In the genomic region with DNA sequence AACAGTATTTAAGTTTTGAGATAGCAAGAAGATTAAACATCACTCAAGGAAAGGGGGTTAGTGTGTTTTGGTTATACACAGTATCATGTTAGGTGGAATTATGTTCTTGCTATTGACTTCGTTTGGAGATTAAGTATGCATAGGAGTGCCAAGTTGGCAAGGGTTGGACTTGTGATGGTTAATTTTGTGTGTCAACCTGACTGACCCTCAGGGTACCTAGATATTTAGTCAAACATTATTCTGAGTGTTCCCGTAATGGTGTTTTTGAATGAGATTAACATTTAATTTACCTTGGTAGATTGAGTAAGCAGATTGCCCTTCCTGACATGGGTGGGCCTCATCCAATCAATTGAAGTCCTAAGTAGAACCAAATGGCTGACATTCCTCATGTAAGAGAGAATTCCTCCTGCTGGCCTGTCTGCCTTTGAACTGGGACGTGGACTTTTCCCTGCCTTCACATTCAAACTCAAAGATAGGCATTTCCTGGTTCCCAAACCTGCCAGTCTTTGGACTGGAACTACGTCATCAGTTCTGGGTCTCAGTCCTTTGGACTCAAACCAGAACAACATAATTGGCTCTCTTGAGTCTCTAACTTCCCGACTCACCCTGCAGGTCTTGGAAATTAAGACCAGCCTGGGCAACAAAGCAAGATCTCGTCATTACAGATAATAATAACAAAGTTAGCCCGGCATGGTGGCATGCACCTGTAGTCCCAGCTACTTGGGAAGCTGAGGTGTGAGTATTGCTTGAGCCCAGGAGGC, we compare ENCODE assay signal across 1 cellular context.
TF ChIP-seq lines count a peak whose summit lies in the region.

No MANE protein-coding gene starts in this region.

TF ChIP-seq in HepG2, 621 proteins besides CTCF, POLR2A, EP300 and RAD21 (continued from another document and continues in another):
- TF ChIP-seq, protein P1, sequence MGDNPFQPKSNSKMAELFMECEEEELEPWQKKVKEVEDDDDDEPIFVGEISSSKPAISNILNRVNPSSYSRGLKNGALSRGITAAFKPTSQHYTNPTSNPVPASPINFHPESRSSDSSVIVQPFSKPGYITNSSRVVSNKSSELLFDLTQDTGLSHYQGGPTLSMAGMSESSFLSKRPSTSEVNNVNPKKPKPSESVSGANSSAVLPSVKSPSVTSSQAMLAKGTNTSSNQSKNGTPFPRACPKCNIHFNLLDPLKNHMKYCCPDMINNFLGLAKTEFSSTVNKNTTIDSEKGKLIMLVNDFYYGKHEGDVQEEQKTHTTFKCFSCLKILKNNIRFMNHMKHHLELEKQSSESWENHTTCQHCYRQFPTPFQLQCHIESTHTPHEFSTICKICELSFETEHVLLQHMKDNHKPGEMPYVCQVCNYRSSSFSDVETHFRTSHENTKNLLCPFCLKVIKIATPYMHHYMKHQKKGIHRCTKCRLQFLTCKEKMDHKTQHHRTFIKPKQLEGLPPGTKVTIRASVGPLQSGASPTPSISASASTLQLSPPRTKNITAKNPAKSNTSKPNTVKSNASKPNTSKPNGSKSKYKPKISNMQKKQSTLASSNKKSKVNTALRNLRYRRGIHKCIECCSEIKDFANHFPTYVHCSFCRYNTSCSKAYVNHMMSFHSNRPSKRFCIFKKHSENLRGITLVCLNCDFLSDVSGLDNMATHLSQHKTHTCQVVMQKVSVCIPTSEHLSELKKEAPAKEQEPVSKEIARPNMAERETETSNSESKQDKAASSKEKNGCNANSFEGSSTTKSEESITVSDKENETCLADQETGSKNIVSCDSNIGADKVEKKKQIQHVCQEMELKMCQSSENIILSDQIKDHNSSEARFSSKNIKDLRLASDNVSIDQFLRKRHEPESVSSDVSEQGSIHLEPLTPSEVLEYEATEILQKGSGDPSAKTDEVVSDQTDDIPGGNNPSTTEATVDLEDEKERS (CRISPR knock-in tag; IDR thresholded peaks at IDR 0.05): peak; percentile 49; the same call in 1 of the 2 replicates
- peak; percentile 71; the same call in 1 of the 2 replicates for TF ChIP-seq PHF21A (CRISPR knock-in tag; IDR thresholded peaks at IDR 0.05)
- TF ChIP-seq ATF1 (CRISPR knock-in tag; IDR thresholded peaks at IDR 0.05): peak; percentile 76
- no peak for TF ChIP-seq CBFB (CRISPR knock-in tag; IDR thresholded peaks at IDR 0.05)
- no peak for TF ChIP-seq FOXP1 (IDR thresholded peaks at IDR 0.05)
- TF ChIP-seq FOXP1 (CRISPR knock-in tag; IDR thresholded peaks at IDR 0.05): peak; percentile 29; the same call in 1 of the 2 replicates
- 0 out of 2 replicates have a peak, but pooled peaks have one; percentile 58 for TF ChIP-seq NFIC (IDR thresholded peaks at IDR 0.05; ENCODE audit: low read length)
- 0 out of 2 replicates have a peak, but pooled peaks have one; percentile 14 for TF ChIP-seq ZNF232 (CRISPR knock-in tag; IDR thresholded peaks at IDR 0.05; ENCODE audit: borderline replicate concordance)
- TF ChIP-seq, protein P2, sequence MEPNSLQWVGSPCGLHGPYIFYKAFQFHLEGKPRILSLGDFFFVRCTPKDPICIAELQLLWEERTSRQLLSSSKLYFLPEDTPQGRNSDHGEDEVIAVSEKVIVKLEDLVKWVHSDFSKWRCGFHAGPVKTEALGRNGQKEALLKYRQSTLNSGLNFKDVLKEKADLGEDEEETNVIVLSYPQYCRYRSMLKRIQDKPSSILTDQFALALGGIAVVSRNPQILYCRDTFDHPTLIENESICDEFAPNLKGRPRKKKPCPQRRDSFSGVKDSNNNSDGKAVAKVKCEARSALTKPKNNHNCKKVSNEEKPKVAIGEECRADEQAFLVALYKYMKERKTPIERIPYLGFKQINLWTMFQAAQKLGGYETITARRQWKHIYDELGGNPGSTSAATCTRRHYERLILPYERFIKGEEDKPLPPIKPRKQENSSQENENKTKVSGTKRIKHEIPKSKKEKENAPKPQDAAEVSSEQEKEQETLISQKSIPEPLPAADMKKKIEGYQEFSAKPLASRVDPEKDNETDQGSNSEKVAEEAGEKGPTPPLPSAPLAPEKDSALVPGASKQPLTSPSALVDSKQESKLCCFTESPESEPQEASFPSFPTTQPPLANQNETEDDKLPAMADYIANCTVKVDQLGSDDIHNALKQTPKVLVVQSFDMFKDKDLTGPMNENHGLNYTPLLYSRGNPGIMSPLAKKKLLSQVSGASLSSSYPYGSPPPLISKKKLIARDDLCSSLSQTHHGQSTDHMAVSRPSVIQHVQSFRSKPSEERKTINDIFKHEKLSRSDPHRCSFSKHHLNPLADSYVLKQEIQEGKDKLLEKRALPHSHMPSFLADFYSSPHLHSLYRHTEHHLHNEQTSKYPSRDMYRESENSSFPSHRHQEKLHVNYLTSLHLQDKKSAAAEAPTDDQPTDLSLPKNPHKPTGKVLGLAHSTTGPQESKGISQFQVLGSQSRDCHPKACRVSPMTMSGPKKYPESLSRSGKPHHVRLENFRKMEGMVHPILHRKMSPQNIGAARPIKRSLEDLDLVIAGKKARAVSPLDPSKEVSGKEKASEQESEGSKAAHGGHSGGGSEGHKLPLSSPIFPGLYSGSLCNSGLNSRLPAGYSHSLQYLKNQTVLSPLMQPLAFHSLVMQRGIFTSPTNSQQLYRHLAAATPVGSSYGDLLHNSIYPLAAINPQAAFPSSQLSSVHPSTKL (CRISPR knock-in tag; IDR thresholded peaks at IDR 0.05): peak; percentile 91
- TF ChIP-seq, protein P3, sequence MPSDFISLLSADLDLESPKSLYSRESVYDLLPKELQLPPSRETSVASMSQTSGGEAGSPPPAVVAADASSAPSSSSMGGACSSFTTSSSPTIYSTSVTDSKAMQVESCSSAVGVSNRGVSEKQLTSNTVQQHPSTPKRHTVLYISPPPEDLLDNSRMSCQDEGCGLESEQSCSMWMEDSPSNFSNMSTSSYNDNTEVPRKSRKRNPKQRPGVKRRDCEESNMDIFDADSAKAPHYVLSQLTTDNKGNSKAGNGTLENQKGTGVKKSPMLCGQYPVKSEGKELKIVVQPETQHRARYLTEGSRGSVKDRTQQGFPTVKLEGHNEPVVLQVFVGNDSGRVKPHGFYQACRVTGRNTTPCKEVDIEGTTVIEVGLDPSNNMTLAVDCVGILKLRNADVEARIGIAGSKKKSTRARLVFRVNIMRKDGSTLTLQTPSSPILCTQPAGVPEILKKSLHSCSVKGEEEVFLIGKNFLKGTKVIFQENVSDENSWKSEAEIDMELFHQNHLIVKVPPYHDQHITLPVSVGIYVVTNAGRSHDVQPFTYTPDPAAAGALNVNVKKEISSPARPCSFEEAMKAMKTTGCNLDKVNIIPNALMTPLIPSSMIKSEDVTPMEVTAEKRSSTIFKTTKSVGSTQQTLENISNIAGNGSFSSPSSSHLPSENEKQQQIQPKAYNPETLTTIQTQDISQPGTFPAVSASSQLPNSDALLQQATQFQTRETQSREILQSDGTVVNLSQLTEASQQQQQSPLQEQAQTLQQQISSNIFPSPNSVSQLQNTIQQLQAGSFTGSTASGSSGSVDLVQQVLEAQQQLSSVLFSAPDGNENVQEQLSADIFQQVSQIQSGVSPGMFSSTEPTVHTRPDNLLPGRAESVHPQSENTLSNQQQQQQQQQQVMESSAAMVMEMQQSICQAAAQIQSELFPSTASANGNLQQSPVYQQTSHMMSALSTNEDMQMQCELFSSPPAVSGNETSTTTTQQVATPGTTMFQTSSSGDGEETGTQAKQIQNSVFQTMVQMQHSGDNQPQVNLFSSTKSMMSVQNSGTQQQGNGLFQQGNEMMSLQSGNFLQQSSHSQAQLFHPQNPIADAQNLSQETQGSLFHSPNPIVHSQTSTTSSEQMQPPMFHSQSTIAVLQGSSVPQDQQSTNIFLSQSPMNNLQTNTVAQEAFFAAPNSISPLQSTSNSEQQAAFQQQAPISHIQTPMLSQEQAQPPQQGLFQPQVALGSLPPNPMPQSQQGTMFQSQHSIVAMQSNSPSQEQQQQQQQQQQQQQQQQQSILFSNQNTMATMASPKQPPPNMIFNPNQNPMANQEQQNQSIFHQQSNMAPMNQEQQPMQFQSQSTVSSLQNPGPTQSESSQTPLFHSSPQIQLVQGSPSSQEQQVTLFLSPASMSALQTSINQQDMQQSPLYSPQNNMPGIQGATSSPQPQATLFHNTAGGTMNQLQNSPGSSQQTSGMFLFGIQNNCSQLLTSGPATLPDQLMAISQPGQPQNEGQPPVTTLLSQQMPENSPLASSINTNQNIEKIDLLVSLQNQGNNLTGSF (CRISPR knock-in tag; IDR thresholded peaks at IDR 0.05): no peak
- TF ChIP-seq MIXL1 (CRISPR knock-in tag; IDR thresholded peaks at IDR 0.05): peak; percentile 63; the same call in 1 of the 2 replicates
- TF ChIP-seq GATAD2A (CRISPR knock-in tag; IDR thresholded peaks at IDR 0.05): 0 out of 2 replicates have a peak, but pooled peaks have one; percentile 56
- TF ChIP-seq, protein P4, sequence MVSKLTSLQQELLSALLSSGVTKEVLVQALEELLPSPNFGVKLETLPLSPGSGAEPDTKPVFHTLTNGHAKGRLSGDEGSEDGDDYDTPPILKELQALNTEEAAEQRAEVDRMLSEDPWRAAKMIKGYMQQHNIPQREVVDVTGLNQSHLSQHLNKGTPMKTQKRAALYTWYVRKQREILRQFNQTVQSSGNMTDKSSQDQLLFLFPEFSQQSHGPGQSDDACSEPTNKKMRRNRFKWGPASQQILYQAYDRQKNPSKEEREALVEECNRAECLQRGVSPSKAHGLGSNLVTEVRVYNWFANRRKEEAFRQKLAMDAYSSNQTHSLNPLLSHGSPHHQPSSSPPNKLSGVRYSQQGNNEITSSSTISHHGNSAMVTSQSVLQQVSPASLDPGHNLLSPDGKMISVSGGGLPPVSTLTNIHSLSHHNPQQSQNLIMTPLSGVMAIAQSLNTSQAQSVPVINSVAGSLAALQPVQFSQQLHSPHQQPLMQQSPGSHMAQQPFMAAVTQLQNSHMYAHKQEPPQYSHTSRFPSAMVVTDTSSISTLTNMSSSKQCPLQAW (CRISPR knock-in tag; IDR thresholded peaks at IDR 0.05): peak; percentile 82
- TF ChIP-seq NCOA2 (CRISPR knock-in tag; IDR thresholded peaks at IDR 0.05): peak; percentile 87
- peak; percentile 89 for TF ChIP-seq ZNF652 (CRISPR knock-in tag; IDR thresholded peaks at IDR 0.05; ENCODE audit: borderline replicate concordance, low read depth)
- peak; percentile 64 for TF ChIP-seq IRF2 (CRISPR knock-in tag; IDR thresholded peaks at IDR 0.05)
- TF ChIP-seq NR2F6 (IDR thresholded peaks at IDR 0.05): peak; percentile 69
- TF ChIP-seq NR2F6 (CRISPR knock-in tag; IDR thresholded peaks at IDR 0.05): peak; percentile 53; the same call in 1 of the 2 replicates
- TF ChIP-seq, protein P5, sequence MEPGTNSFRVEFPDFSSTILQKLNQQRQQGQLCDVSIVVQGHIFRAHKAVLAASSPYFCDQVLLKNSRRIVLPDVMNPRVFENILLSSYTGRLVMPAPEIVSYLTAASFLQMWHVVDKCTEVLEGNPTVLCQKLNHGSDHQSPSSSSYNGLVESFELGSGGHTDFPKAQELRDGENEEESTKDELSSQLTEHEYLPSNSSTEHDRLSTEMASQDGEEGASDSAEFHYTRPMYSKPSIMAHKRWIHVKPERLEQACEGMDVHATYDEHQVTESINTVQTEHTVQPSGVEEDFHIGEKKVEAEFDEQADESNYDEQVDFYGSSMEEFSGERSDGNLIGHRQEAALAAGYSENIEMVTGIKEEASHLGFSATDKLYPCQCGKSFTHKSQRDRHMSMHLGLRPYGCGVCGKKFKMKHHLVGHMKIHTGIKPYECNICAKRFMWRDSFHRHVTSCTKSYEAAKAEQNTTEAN (CRISPR knock-in tag; conservative IDR thresholded peaks at IDR 0.05): 0 out of 2 replicates have a peak, but pooled peaks have one; percentile 51
- TF ChIP-seq SRF (IDR thresholded peaks at IDR 0.05; ENCODE audit: low read depth, low read length): no peak
- TF ChIP-seq, protein P6, sequence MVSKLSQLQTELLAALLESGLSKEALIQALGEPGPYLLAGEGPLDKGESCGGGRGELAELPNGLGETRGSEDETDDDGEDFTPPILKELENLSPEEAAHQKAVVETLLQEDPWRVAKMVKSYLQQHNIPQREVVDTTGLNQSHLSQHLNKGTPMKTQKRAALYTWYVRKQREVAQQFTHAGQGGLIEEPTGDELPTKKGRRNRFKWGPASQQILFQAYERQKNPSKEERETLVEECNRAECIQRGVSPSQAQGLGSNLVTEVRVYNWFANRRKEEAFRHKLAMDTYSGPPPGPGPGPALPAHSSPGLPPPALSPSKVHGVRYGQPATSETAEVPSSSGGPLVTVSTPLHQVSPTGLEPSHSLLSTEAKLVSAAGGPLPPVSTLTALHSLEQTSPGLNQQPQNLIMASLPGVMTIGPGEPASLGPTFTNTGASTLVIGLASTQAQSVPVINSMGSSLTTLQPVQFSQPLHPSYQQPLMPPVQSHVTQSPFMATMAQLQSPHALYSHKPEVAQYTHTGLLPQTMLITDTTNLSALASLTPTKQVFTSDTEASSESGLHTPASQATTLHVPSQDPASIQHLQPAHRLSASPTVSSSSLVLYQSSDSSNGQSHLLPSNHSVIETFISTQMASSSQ (IDR thresholded peaks at IDR 0.05; ENCODE audit: low read depth): peak; percentile 57; the same call in 1 of the 2 replicates
- TF ChIP-seq, protein P6 (CRISPR knock-in tag; IDR thresholded peaks at IDR 0.05; ENCODE audit: borderline replicate concordance): peak; percentile 41; the same call in 1 of the 2 replicates
- peak; percentile 78 for TF ChIP-seq FOXA3 (CRISPR knock-in tag; IDR thresholded peaks at IDR 0.05)
- peak; percentile 97 for TF ChIP-seq MED1 (CRISPR knock-in tag; IDR thresholded peaks at IDR 0.05)
- TF ChIP-seq NR2F2 (IDR thresholded peaks at IDR 0.05; ENCODE audit: borderline replicate concordance, low read depth): peak; percentile 64; the same call in 1 of the 2 replicates
- peak; percentile 78 for TF ChIP-seq SAP130 (CRISPR knock-in tag; IDR thresholded peaks at IDR 0.05; ENCODE audit: low read depth)
- 0 out of 2 replicates have a peak, but pooled peaks have one; percentile 5 for TF ChIP-seq MAFF (IDR thresholded peaks at IDR 0.05; ENCODE audit: low read depth, low read length)
- TF ChIP-seq ISL2 (CRISPR knock-in tag; IDR thresholded peaks at IDR 0.05): peak; percentile 87; the same call in 1 of the 2 replicates
- peak; percentile 99 for TF ChIP-seq ELF3 (CRISPR knock-in tag; IDR thresholded peaks at IDR 0.05)
- TF ChIP-seq ZNF614 (CRISPR knock-in tag; IDR thresholded peaks at IDR 0.05; ENCODE audit: borderline replicate concordance): no peak
- peak; percentile 83 for TF ChIP-seq ZNF317 (CRISPR knock-in tag; IDR thresholded peaks at IDR 0.05)
- TF ChIP-seq, protein P7, sequence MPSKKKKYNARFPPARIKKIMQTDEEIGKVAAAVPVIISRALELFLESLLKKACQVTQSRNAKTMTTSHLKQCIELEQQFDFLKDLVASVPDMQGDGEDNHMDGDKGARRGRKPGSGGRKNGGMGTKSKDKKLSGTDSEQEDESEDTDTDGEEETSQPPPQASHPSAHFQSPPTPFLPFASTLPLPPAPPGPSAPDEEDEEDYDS (CRISPR knock-in tag; IDR thresholded peaks at IDR 0.05): peak; percentile 20; the same call in 1 of the 2 replicates
- no peak for TF ChIP-seq ZNF510 (CRISPR knock-in tag; IDR thresholded peaks at IDR 0.05; ENCODE audit: low read depth)
- peak; percentile 63 for TF ChIP-seq ZSCAN31 (CRISPR knock-in tag; IDR thresholded peaks at IDR 0.05; ENCODE audit: low read depth)
- 0 out of 2 replicates have a peak, but pooled peaks have one; percentile 30 for TF ChIP-seq ZFP1 (CRISPR knock-in tag; IDR thresholded peaks at IDR 0.05)
